ENCODE assay signal across 22 cellular contexts in the genomic region with DNA sequence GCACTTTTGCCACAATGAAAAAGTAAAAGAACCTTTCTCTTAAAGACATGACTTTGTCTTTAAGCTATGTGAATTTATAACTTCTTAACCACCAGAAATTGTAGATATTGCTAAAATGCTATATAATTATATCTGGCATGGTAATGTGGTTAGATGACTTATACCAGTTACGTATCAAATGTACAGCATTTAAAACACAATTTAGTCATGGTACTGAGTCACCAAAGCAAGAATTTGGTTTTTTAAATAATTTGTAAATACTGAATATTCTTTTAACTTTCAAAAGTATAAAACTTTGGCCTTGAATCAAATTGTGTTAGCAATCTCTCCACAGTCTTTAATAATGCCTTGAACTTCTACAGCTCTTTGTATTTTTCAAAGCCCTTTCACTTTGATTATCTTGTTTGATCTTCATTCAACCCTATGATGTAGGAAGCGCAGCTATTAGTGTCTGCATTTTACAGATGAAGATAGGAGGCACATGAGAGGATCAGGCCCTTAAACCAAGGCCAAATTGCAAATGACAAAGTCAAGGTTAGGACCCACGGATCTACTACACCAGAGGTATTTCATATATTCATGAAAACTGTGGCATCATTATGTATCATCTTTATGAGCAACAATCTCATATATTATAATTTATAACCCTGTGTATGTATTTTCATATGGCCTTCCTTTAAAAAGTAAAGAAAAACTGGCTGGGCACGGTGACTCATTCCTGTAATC. TPM values are rescaled to one million over a fixed set of nuclear protein-coding genes. Genes with fewer than 3 reads are reported as not detected.
DNase-seq lines count a peak whose midpoint lies in the region; ATAC-seq, FAIRE-seq and TF ChIP-seq lines count a peak whose summit lies in the region.
"Had no signal": no experiment of that assay in that cellular context is flagged by ENCODE, and none has a peak within 500 bp of the region (broad histone marks: within the 10 kb centered on the region; RNA-seq: fewer than 3 reads in every experiment).

No MANE protein-coding gene starts in this region.

- no peaks in the 10 kb centered on the region for H3K9me3 ChIP-seq in MG63
- H3K9me3 ChIP-seq: breast epithelium, mucosa of descending colon had no signal

- no peak for ATAC-seq in T-cell (replicated peaks in 1 of 4)
- ATAC-seq: activated CD8-positive, alpha-beta memory T cell treated with anti-CD3 and anti-CD28 coated beads, Interleukin-2, amount 10 ng/mL, durations not matched to agents 7 days and 5 days; mucosa of descending colon; stimulated activated naive CD8-positive, alpha-beta T cell treated with anti-CD3 and anti-CD28 coated beads, Interleukin-15, amount 100 ng/mL, for 72 hours had no signal

- TF ChIP-seq CTCF in bronchial epithelial cell (IDR thresholded peaks at IDR 0.05; ENCODE audit: insufficient read depth, low read length, severe bottlenecking) (no peak), CD14-positive monocyte (IDR thresholded peaks at IDR 0.05) (no peak)

- no peaks in the 10 kb centered on the region for H3K36me3 ChIP-seq in MG63
- H3K36me3 ChIP-seq in bronchial epithelial cell (ENCODE audit: control insufficient read depth, insufficient read depth, low read length), result no peaks in the 10 kb centered on the region
- H3K36me3 ChIP-seq: breast epithelium had no signal

- POLR2A ChIA-PET in T-cell (lab: Charles Lee), result interaction anchor here (0.5 to 0.7 kb wide), 3 partner anchors 13 to 62 kb away, joined by 3 read pairs; no protein-coding TSS in a partner anchor

- H3K27ac Mint-ChIP-seq in CD14-positive monocyte (no peak overlapping the region), immature natural killer cell (peak overlapping the region in 1 of 6 donors; percentile 3), T-cell (no peak overlapping the region)
- H3K27ac Mint-ChIP-seq: activated B cell treated with CpG ODN at 0.5 μM for 24 hours; activated CD8-positive, alpha-beta memory T cell treated with anti-CD3 and anti-CD28 coated beads, Interleukin-2, amount 10 ng/mL, durations not matched to agents 7 days and 5 days; CD4-positive, alpha-beta T cell; stimulated activated naive CD8-positive, alpha-beta T cell treated with anti-CD3 and anti-CD28 coated beads, Interleukin-15, amount 100 ng/mL, for 72 hours had no signal

- no peaks in the 10 kb centered on the region for H3K36me3 Mint-ChIP-seq in CD14-positive monocyte
- H3K36me3 Mint-ChIP-seq in immature natural killer cell, result peaks cover 0 to 4% (median 0%) of the 10 kb centered on the region in 3 donors
- H3K36me3 Mint-ChIP-seq in T-cell, result no peaks in the 10 kb centered on the region
- H3K36me3 Mint-ChIP-seq: activated CD8-positive, alpha-beta memory T cell treated with anti-CD3 and anti-CD28 coated beads, Interleukin-2, amount 10 ng/mL, durations not matched to agents 7 days and 5 days had no signal

- DNase-seq in EL (peak; percentile 86), MG63 (peak; percentile 49), bronchial epithelial cell (ENCODE audit: low read depth) (peak; percentile 77), non-pigmented ciliary epithelial cell (ENCODE audit: low read depth) (peak; percentile 45), CD14-positive monocyte (ENCODE audit: low spot score) (no peak), immature natural killer cell (no peak), T-cell (no peak), DMS153 (lab: John Stamatoyannopoulos, UW) (no peak)
- DNase-seq: activated B cell treated with CpG ODN at 0.5 μM for 24 hours; activated CD8-positive, alpha-beta memory T cell treated with anti-CD3 and anti-CD28 coated beads, Interleukin-2, amount 10 ng/mL, durations not matched to agents 7 days and 5 days; CD4-positive, alpha-beta T cell; effector CD4-positive, alpha-beta T cell; Karpas-422; mucosa of descending colon; NCI-H1694 treated with DMSO at 0.1 percent for 48 hours; NCI-H510A; stimulated activated naive CD8-positive, alpha-beta T cell treated with anti-CD3 and anti-CD28 coated beads, Interleukin-15, amount 100 ng/mL, for 72 hours had no signal

- H3K4me3 Mint-ChIP-seq in CD14-positive monocyte, result no peak overlapping the region
- H3K4me3 Mint-ChIP-seq in immature natural killer cell, result no peak overlapping the region
- no peak overlapping the region for H3K4me3 Mint-ChIP-seq in T-cell
- H3K4me3 Mint-ChIP-seq: activated B cell treated with CpG ODN at 0.5 μM for 24 hours; activated CD8-positive, alpha-beta memory T cell treated with anti-CD3 and anti-CD28 coated beads, Interleukin-2, amount 10 ng/mL, durations not matched to agents 7 days and 5 days; CD4-positive, alpha-beta T cell; stimulated activated naive CD8-positive, alpha-beta T cell treated with anti-CD3 and anti-CD28 coated beads, Interleukin-15, amount 100 ng/mL, for 72 hours had no signal

- FAIRE-seq in bronchial epithelial cell (lab: Jason Lieb, UNC), result no peak
- FAIRE-seq: GM12892, islet of Langerhans had no signal

- H3K4me3 ChIP-seq in MG63 (no peak overlapping the region), bronchial epithelial cell (ENCODE audit: low read depth, low read length) (no peak overlapping the region)
- H3K4me3 ChIP-seq: breast epithelium, mucosa of descending colon had no signal

- H3K4me1 Mint-ChIP-seq in CD14-positive monocyte (peaks cover 11% of the 10 kb centered on the region), immature natural killer cell (peaks cover 9 to 11% of the 10 kb centered on the region in 2 donors), T-cell (peaks cover 9 to 27% (median 20%) of the 10 kb centered on the region in 3 donors)

- H3K27me3 ChIP-seq in MG63 (no peaks in the 10 kb centered on the region), bronchial epithelial cell (ENCODE audit: control insufficient read depth, insufficient read depth, low read length) (no peaks in the 10 kb centered on the region)
- H3K27me3 ChIP-seq: breast epithelium had no signal

- CTCF ChIA-PET in T-cell (lab: Charles Lee), result interaction anchor here in 1 of 2 donors (1.6 kb wide), 1 partner anchor 8 kb away, joined by 5 read pairs; no protein-coding TSS in a partner anchor

- intact Hi-C loops in CD14-positive monocyte (cut with micrococcal nuclease), result no loop called here

- H3K27me3 Mint-ChIP-seq in CD14-positive monocyte (ENCODE audit: low read depth in 3 of 3) (peaks cover 17 to 21% (median 20%) of the 10 kb centered on the region in 3 donors), immature natural killer cell (ENCODE audit: low read depth in 3 of 3) (peaks cover 2 to 8% (median 3%) of the 10 kb centered on the region in 3 donors), T-cell (no peaks in the 10 kb centered on the region)
- H3K27me3 Mint-ChIP-seq: activated CD8-positive, alpha-beta memory T cell treated with anti-CD3 and anti-CD28 coated beads, Interleukin-2, amount 10 ng/mL, durations not matched to agents 7 days and 5 days; CD4-positive, alpha-beta T cell had no signal

- H3K9me3 Mint-ChIP-seq in CD14-positive monocyte (peaks cover 0 to 6% (median 3%) of the 10 kb centered on the region in 7 donors), immature natural killer cell (no peaks in the 10 kb centered on the region), T-cell (no peaks in the 10 kb centered on the region)
- H3K9me3 Mint-ChIP-seq: activated B cell treated with CpG ODN at 0.5 μM for 24 hours; CD4-positive, alpha-beta T cell; stimulated activated naive CD8-positive, alpha-beta T cell treated with anti-CD3 and anti-CD28 coated beads, Interleukin-15, amount 100 ng/mL, for 72 hours had no signal

RNA-seq across cellular contexts. Expression of a gene that starts 4.4 kb away (rescaled TPM):
- total RNA-seq in MG63 (2014; rRNA removed; shearing (Covaris generic); ENCODE audit: low replicate concordance), result 17.3 and 37.4 TPM in 2 replicates
- total RNA-seq in bronchial epithelial cell, result 5.6 and 8.2 TPM in 2 replicates
- polyA plus RNA-seq in CD14-positive monocyte, result under 1 TPM; 0.30 to 0.34 TPM
- polyA plus RNA-seq in immature natural killer cell, result 10 to 100 TPM; 26.1 to 67.0 (median 33.3) TPM
- total RNA-seq in T-cell, result 10 to 100 TPM; 19.8 to 85.4 (median 31.3) TPM

RNA-seq across cellular contexts. Expression of a gene that starts 39.8 kb away (rescaled TPM):
- not detected in 2 replicates for total RNA-seq in MG63 (2014; rRNA removed; shearing (Covaris generic); ENCODE audit: low replicate concordance)
- total RNA-seq in bronchial epithelial cell, result not detected in 2 replicates
- not detected for polyA plus RNA-seq in CD14-positive monocyte
- polyA plus RNA-seq in immature natural killer cell, result not detected
- under 1 TPM in 1 of 5 donors, not detected in 4; 0.10 TPM for total RNA-seq in T-cell
- total RNA-seq: activated B cell treated with CpG ODN at 0.5 μM for 24 hours; activated CD8-positive, alpha-beta memory T cell treated with anti-CD3 and anti-CD28 coated beads, Interleukin-2, amount 10 ng/mL, durations not matched to agents 7 days and 5 days; CD4-positive, alpha-beta T cell; mucosa of descending colon; osteocyte; T-helper 1 cell treated with Interleukin-12 subunit alpha and Interleukin-12 subunit beta and Interleukin-4 antibody, amounts not matched to agents 30 ng/mL and 1 ng/mL, for 36 hours had no signal

Comparison
In these comparisons a context has a peak if more than half of its experiments do, and no peak if none do; other contexts are left out.
1. DNase-seq: peak in EL (single experiment), MG63 (single experiment), bronchial epithelial cell (single experiment) and non-pigmented ciliary epithelial cell (single experiment); none in CD14-positive monocyte (single experiment), immature natural killer cell (0 of 3), T-cell (0 of 34) and DMS153 (single experiment).